In the genomic region with DNA sequence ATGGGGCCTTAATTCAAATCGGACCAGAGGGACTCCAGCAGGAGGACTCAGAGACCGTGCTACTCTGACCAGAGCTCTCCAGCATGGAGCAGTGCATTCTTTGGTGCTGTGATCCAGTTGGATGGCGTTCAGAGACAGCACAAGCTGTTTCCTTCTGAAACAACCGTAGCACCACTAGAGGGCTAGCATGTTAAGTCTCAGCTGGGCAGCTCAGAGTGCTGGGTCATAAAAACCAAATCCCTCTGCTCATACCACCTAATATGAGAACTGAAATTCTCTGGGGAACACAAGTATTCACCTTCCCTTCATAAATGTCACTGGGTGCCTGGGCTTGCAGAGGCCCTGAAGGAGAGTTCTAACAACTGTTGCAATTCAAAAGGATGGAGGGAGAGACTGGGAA, we compare ENCODE assay signal across 12 cellular contexts.
DNase-seq lines count a peak whose midpoint lies in the region; ATAC-seq and TF ChIP-seq lines count a peak whose summit lies in the region.
"Had no signal": no experiment of that assay in that cellular context is flagged by ENCODE, and none has a peak within 500 bp of the region (broad histone marks: within the 10 kb centered on the region; RNA-seq: fewer than 3 reads in every experiment).

No MANE protein-coding gene starts in this region.

- no peak for TF ChIP-seq CTCF in glutamatergic neuron (IDR thresholded peaks at IDR 0.05; ENCODE audit: partially characterized antibody, unreplicated experiment)

- no peak overlapping the region for H3K4me3 Mint-ChIP-seq in stimulated activated naive CD8-positive, alpha-beta T cell treated with anti-CD3 and anti-CD28 coated beads, Interleukin-15, Interleukin-2, amounts not matched to agents 100 ng/mL and 50 ng/mL, for 24 hours
- H3K4me3 Mint-ChIP-seq in stimulated activated naive CD8-positive, alpha-beta T cell treated with anti-CD3 and anti-CD28 coated beads, Interleukin-15, amount 100 ng/mL, for 72 hours: no peak overlapping the region
- no peak overlapping the region for H3K4me3 Mint-ChIP-seq in glutamatergic neuron (ENCODE audit: unreplicated experiment)
- H3K4me3 Mint-ChIP-seq: B cell had no signal

- H3K36me3 Mint-ChIP-seq in stimulated activated naive CD8-positive, alpha-beta T cell treated with anti-CD3 and anti-CD28 coated beads, Interleukin-15, Interleukin-2, amounts not matched to agents 100 ng/mL and 50 ng/mL, for 24 hours (ENCODE audit: low read depth): peaks cover 82% of the 10 kb centered on the region
- no peaks in the 10 kb centered on the region for H3K36me3 Mint-ChIP-seq in glutamatergic neuron (ENCODE audit: unreplicated experiment)

- no peaks in the 10 kb centered on the region for H3K27me3 Mint-ChIP-seq in stimulated activated naive CD8-positive, alpha-beta T cell treated with anti-CD3 and anti-CD28 coated beads, Interleukin-15, Interleukin-2, amounts not matched to agents 100 ng/mL and 50 ng/mL, for 24 hours
- H3K27me3 Mint-ChIP-seq in stimulated activated naive CD8-positive, alpha-beta T cell treated with anti-CD3 and anti-CD28 coated beads, Interleukin-15, amount 100 ng/mL, for 72 hours: no peaks in the 10 kb centered on the region
- no peaks in the 10 kb centered on the region for H3K27me3 Mint-ChIP-seq in glutamatergic neuron (ENCODE audit: unreplicated experiment)
- H3K27me3 Mint-ChIP-seq: B cell had no signal

- H3K9me3 Mint-ChIP-seq in stimulated activated naive CD8-positive, alpha-beta T cell treated with anti-CD3 and anti-CD28 coated beads, Interleukin-15, Interleukin-2, amounts not matched to agents 100 ng/mL and 50 ng/mL, for 24 hours: no peaks in the 10 kb centered on the region
- H3K9me3 Mint-ChIP-seq in stimulated activated naive CD8-positive, alpha-beta T cell treated with anti-CD3 and anti-CD28 coated beads, Interleukin-15, amount 100 ng/mL, for 72 hours: no peaks in the 10 kb centered on the region
- H3K9me3 Mint-ChIP-seq in glutamatergic neuron (ENCODE audit: unreplicated experiment): no peaks in the 10 kb centered on the region
- H3K9me3 Mint-ChIP-seq: activated naive CD4-positive, alpha-beta T cell treated with anti-CD3 and anti-CD28 coated beads, Interleukin-2, amount 50 U/mL, for 72 hours had no signal

- H3K27ac Mint-ChIP-seq in stimulated activated naive CD8-positive, alpha-beta T cell treated with anti-CD3 and anti-CD28 coated beads, Interleukin-15, Interleukin-2, amounts not matched to agents 100 ng/mL and 50 ng/mL, for 24 hours: peak overlapping the region; percentile 56
- H3K27ac Mint-ChIP-seq in stimulated activated naive CD8-positive, alpha-beta T cell treated with anti-CD3 and anti-CD28 coated beads, Interleukin-15, amount 100 ng/mL, for 72 hours: no peak overlapping the region
- no peak overlapping the region for H3K27ac Mint-ChIP-seq in glutamatergic neuron (ENCODE audit: unreplicated experiment)
- H3K27ac Mint-ChIP-seq: B cell had no signal

- peaks cover 3% of the 10 kb centered on the region for H3K4me1 Mint-ChIP-seq in stimulated activated naive CD8-positive, alpha-beta T cell treated with anti-CD3 and anti-CD28 coated beads, Interleukin-15, Interleukin-2, amounts not matched to agents 100 ng/mL and 50 ng/mL, for 24 hours (ENCODE audit: low read depth)
- H3K4me1 Mint-ChIP-seq in stimulated activated naive CD8-positive, alpha-beta T cell treated with anti-CD3 and anti-CD28 coated beads, Interleukin-15, amount 100 ng/mL, for 72 hours: peaks cover 6% of the 10 kb centered on the region
- no peaks in the 10 kb centered on the region for H3K4me1 Mint-ChIP-seq in glutamatergic neuron (ENCODE audit: low read depth, unreplicated experiment)
- H3K4me1 Mint-ChIP-seq: B cell had no signal

- DNase-seq in stimulated activated naive CD8-positive, alpha-beta T cell treated with anti-CD3 and anti-CD28 coated beads, Interleukin-15, amount 100 ng/mL, for 72 hours: no peak
- peak; percentile 59 for DNase-seq in globus pallidus (ENCODE audit: low spot score)
- DNase-seq in NOMO-1 treated with DMSO at 0.1 percent for 48 hours (lab: John Stamatoyannopoulos, UW; ENCODE audit: unreplicated experiment): no peak
- DNase-seq in NCI-H2107 (lab: John Stamatoyannopoulos, UW): no peak
- DNase-seq in glutamatergic neuron: no peak
- DNase-seq: stimulated activated CD4-positive, alpha-beta T cell treated with anti-CD3 and anti-CD28 coated beads, Interleukin-15, amount 100 ng/mL, for 24 hours; uterus had no signal

- no peak for ATAC-seq in stimulated activated naive CD8-positive, alpha-beta T cell treated with anti-CD3 and anti-CD28 coated beads, Interleukin-15, amount 100 ng/mL, for 72 hours
- ATAC-seq in SK-N-SH treated with all-trans-retinoic acid at 6 μM for 48 hours (peak; percentile 25; the same call in 1 of the 3 replicates), GM18873 (IDR thresholded peaks at IDR 0.05; ENCODE audit: low FRiP score, unreplicated experiment) (no peak)

TF ChIP-seq in SK-N-SH treated with all-trans-retinoic acid at 6 μM for 48 hours, 23 proteins besides CTCF, POLR2A, EP300 and RAD21:
- no peak for TF ChIP-seq ZNF70 (CRISPR knock-in tag; IDR thresholded peaks at IDR 0.05)
- TF ChIP-seq, protein P1, sequence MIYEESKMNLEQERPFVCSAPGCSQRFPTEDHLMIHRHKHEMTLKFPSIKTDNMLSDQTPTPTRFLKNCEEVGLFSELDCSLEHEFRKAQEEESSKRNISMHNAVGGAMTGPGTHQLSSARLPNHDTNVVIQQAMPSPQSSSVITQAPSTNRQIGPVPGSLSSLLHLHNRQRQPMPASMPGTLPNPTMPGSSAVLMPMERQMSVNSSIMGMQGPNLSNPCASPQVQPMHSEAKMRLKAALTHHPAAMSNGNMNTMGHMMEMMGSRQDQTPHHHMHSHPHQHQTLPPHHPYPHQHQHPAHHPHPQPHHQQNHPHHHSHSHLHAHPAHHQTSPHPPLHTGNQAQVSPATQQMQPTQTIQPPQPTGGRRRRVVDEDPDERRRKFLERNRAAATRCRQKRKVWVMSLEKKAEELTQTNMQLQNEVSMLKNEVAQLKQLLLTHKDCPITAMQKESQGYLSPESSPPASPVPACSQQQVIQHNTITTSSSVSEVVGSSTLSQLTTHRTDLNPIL (CRISPR knock-in tag; IDR thresholded peaks at IDR 0.05; ENCODE audit: low read depth): no peak
- no peak for TF ChIP-seq RARB (CRISPR knock-in tag; IDR thresholded peaks at IDR 0.05)
- TF ChIP-seq ZNF565 (CRISPR knock-in tag; conservative IDR thresholded peaks at IDR 0.05; ENCODE audit: low read depth): no peak
- TF ChIP-seq BACH2 (CRISPR knock-in tag; IDR thresholded peaks at IDR 0.05; ENCODE audit: borderline replicate concordance): no peak
- TF ChIP-seq GLIS3 (CRISPR knock-in tag; IDR thresholded peaks at IDR 0.05): no peak
- TF ChIP-seq, protein P2, sequence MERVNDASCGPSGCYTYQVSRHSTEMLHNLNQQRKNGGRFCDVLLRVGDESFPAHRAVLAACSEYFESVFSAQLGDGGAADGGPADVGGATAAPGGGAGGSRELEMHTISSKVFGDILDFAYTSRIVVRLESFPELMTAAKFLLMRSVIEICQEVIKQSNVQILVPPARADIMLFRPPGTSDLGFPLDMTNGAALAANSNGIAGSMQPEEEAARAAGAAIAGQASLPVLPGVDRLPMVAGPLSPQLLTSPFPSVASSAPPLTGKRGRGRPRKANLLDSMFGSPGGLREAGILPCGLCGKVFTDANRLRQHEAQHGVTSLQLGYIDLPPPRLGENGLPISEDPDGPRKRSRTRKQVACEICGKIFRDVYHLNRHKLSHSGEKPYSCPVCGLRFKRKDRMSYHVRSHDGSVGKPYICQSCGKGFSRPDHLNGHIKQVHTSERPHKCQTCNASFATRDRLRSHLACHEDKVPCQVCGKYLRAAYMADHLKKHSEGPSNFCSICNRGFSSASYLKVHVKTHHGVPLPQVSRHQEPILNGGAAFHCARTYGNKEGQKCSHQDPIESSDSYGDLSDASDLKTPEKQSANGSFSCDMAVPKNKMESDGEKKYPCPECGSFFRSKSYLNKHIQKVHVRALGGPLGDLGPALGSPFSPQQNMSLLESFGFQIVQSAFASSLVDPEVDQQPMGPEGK (CRISPR knock-in tag; IDR thresholded peaks at IDR 0.05; ENCODE audit: borderline replicate concordance): no peak
- TF ChIP-seq PPARA (CRISPR knock-in tag; IDR thresholded peaks at IDR 0.05; ENCODE audit: borderline replicate concordance): no peak
- no peak for TF ChIP-seq TCF4 (CRISPR knock-in tag; IDR thresholded peaks at IDR 0.05; ENCODE audit: borderline replicate concordance)
- TF ChIP-seq ZC3H10 (CRISPR knock-in tag; IDR thresholded peaks at IDR 0.05): no peak
